Comparison of ENCODE assay signal across 8 cellular contexts in the genomic region with DNA sequence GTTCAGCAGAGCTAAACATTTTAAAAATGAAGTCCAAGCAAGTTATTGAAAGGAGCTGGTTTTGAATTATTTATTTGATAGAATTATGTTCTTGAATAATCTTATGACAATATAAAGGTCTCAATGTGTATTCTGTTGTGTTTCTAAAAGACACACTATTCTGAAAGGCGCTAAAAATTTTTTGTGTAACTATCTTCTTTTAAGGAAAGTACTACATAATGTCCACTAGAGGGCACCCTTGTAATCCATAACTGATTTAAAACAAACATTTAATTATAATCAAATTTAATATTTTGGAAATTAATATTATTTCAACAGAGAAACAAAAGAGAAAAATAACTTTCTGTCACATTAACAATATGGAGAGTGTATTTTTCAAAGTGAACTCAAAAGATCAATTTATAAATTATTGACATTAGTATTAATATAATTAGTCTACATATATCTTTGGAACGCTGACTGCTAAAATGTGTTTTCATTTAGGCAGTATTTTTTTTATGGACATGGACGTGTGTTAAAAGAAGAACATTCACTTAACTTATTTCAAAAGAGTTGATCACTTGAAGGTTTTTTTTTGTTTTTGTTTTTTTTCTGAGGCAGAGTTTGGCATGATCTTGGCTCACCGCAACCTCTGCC.
DNase-seq lines count a peak whose midpoint lies in the region; ATAC-seq and TF ChIP-seq lines count a peak whose summit lies in the region.

No MANE protein-coding gene starts in this region.

- H3K27me3 Mint-ChIP-seq in nephron progenitor cell (ENCODE audit: low read depth, poor library complexity): no peaks in the 10 kb centered on the region

- ATAC-seq in GM19395 (IDR thresholded peaks at IDR 0.05; ENCODE audit: unreplicated experiment): peak; percentile 65
- ATAC-seq in GM19455 (IDR thresholded peaks at IDR 0.05; ENCODE audit: unreplicated experiment): no peak

- H3K27ac Mint-ChIP-seq in nephron progenitor cell: no peak overlapping the region

- DNase-seq in AML-193 (lab: John Stamatoyannopoulos, UW) (peak; percentile 54 to 60), NCI-H2227 treated with DMSO at 0.1 percent for 48 hours (lab: John Stamatoyannopoulos, UW) (peak; percentile 23), cerebellum (ENCODE audit: low spot score) (peak; percentile 6), nephron progenitor cell (no peak), ureter (ENCODE audit: low spot score) (no peak), posterior vena cava (ENCODE audit: low spot score) (no peak)

- TF ChIP-seq CTCF in nephron progenitor cell (IDR thresholded peaks at IDR 0.05): peak; percentile 76

- no peaks in the 10 kb centered on the region for H3K4me1 Mint-ChIP-seq in nephron progenitor cell

- no peaks in the 10 kb centered on the region for H3K36me3 Mint-ChIP-seq in nephron progenitor cell (ENCODE audit: low read depth)

- intact Hi-C loops in posterior vena cava (cut with DNase I): no loop called here

- H3K4me3 Mint-ChIP-seq in nephron progenitor cell: no peak overlapping the region

- no peaks in the 10 kb centered on the region for H3K9me3 Mint-ChIP-seq in nephron progenitor cell

Comparison
In these comparisons a context has a peak if more than half of its experiments do, and no peak if none do; other contexts are left out.
1. DNase-seq: peak in AML-193 (2 of 2), NCI-H2227 treated with DMSO at 0.1 percent for 48 hours (single experiment) and cerebellum (single experiment); none in nephron progenitor cell (single experiment), ureter (single experiment) and posterior vena cava (single experiment).